In genomic region chr17:41888332-41888965, GRCh38 we compare ENCODE assay signal across 34 cellular contexts. TPM values are rescaled to one million over a fixed set of nuclear protein-coding genes. Genes with fewer than 3 reads are reported as not detected.
"Had no signal": no experiment of that assay in that cellular context is flagged by ENCODE, and none has a peak within 500 bp of the region (broad histone marks: within the 10 kb centered on the region; RNA-seq: fewer than 3 reads in every experiment).

No MANE protein-coding gene starts in this region.

- ATAC-seq: activated CD8-positive, alpha-beta T cell treated with anti-CD3 and anti-CD28 coated beads, Interleukin-2, amount 10 ng/mL, durations not matched to agents 7 days and 5 days; PC-3; Right ventricle myocardium inferior had no signal

- H3K27ac ChIP-seq: ascending aorta, cardiac muscle cell, Peyer's patch, WERI-Rb-1 had no signal

- DNase-seq: activated CD4-positive, alpha-beta T cell treated with anti-CD3 and anti-CD28 coated beads, Interleukin-2, amount 10 ng/mL, durations not matched to agents 7 days and 5 days; activated CD4-positive, alpha-beta T cell treated with anti-CD3 and anti-CD28 coated beads, Interleukin-2, amount 50 U/mL, for 48 hours; activated CD8-positive, alpha-beta T cell treated with anti-CD3 and anti-CD28 coated beads, Interleukin-2, amount 10 ng/mL, durations not matched to agents 7 days and 5 days; activated gamma-delta T cell; activated naive CD4-positive, alpha-beta T cell treated with Interleukin-2 at 50 U/mL for 16 hours; activated naive CD8-positive, alpha-beta T cell treated with anti-CD3 and anti-CD28 coated beads, Interleukin-2, amount 10 ng/mL, durations not matched to agents 7 days and 5 days; activated T-cell treated with anti-CD3 and anti-CD28 coated beads, Interleukin-2, amount 50 U/mL, for 24 hours; Karpas-422; NCI-H1048; NCI-H1105 treated with DMSO at 0.1 percent for 48 hours; NCI-H1436; NCI-H1694; NCI-H1930; NCI-H2081 treated with DMSO at 0.1 percent for 48 hours; NCI-H226; NCI-H446 treated with DMSO at 0.1 percent for 48 hours; NCI-H524 treated with DMSO at 0.1 percent for 48 hours; PC-3; Peyer's patch; RPMI8226; SIG-M5; SW 1271; T-helper 1 cell; T-helper 2 cell; T-helper 9 cell; WERI-Rb-1 had no signal

- H3K4me3 Mint-ChIP-seq: activated CD4-positive, alpha-beta T cell treated with anti-CD3 and anti-CD28 coated beads, Interleukin-2, amount 10 ng/mL, durations not matched to agents 7 days and 5 days; activated CD8-positive, alpha-beta T cell treated with anti-CD3 and anti-CD28 coated beads, Interleukin-2, amount 10 ng/mL, durations not matched to agents 7 days and 5 days; activated naive CD4-positive, alpha-beta T cell treated with anti-CD3 and anti-CD28 coated beads, Interleukin-2, amount 50 U/mL, for 24 hours; activated naive CD8-positive, alpha-beta T cell treated with anti-CD3 and anti-CD28 coated beads, Interleukin-2, amount 10 ng/mL, durations not matched to agents 7 days and 5 days; activated T-cell treated with anti-CD3 and anti-CD28 coated beads, Interleukin-2, amount 50 U/mL, for 24 hours; central memory CD8-positive, alpha-beta T cell had no signal

- H3K4me1 ChIP-seq: ascending aorta, Peyer's patch had no signal

- H3K9me3 ChIP-seq: ascending aorta, Peyer's patch had no signal

- H3K27me3 Mint-ChIP-seq: activated CD4-positive, alpha-beta T cell treated with anti-CD3 and anti-CD28 coated beads, Interleukin-2, amount 10 ng/mL, durations not matched to agents 7 days and 5 days; activated naive CD4-positive, alpha-beta T cell treated with anti-CD3 and anti-CD28 coated beads, Interleukin-2, amount 50 U/mL, for 24 hours; activated naive CD8-positive, alpha-beta T cell treated with anti-CD3 and anti-CD28 coated beads, Interleukin-2, amount 10 ng/mL, durations not matched to agents 7 days and 5 days; activated T-cell treated with anti-CD3 and anti-CD28 coated beads, Interleukin-2, amount 50 U/mL, for 24 hours; central memory CD8-positive, alpha-beta T cell had no signal

- H3K27me3 ChIP-seq: ascending aorta, cardiac muscle cell, Peyer's patch had no signal

- H3K27ac Mint-ChIP-seq: activated CD4-positive, alpha-beta T cell treated with anti-CD3 and anti-CD28 coated beads, Interleukin-2, amount 10 ng/mL, durations not matched to agents 7 days and 5 days; activated CD8-positive, alpha-beta T cell treated with anti-CD3 and anti-CD28 coated beads, Interleukin-2, amount 10 ng/mL, durations not matched to agents 7 days and 5 days; activated naive CD4-positive, alpha-beta T cell treated with anti-CD3 and anti-CD28 coated beads, Interleukin-2, amount 50 U/mL, for 24 hours; activated naive CD8-positive, alpha-beta T cell treated with anti-CD3 and anti-CD28 coated beads, Interleukin-2, amount 10 ng/mL, durations not matched to agents 7 days and 5 days; activated T-helper 2 cell treated with anti-CD3 and anti-CD28 coated beads, Interferon-gamma antibody, Interleukin-2, Interleukin-4, amounts not matched to agents 10 μg/mL and 5 μg/mL and 100 μg/mL, durations not matched to agents 14 hours and 24 hours and 36 hours had no signal

- H3K4me1 Mint-ChIP-seq: activated CD4-positive, alpha-beta T cell treated with anti-CD3 and anti-CD28 coated beads, Interleukin-2, amount 10 ng/mL, durations not matched to agents 7 days and 5 days; activated naive CD4-positive, alpha-beta T cell treated with anti-CD3 and anti-CD28 coated beads, Interleukin-2, amount 50 U/mL, for 24 hours; activated naive CD8-positive, alpha-beta T cell treated with anti-CD3 and anti-CD28 coated beads, Interleukin-2, amount 10 ng/mL, durations not matched to agents 7 days and 5 days; central memory CD8-positive, alpha-beta T cell had no signal

- H3K4me3 ChIP-seq: ascending aorta, cardiac muscle cell, Peyer's patch had no signal

- H3K9me3 Mint-ChIP-seq: activated CD4-positive, alpha-beta T cell treated with anti-CD3 and anti-CD28 coated beads, Interleukin-2, amount 10 ng/mL, durations not matched to agents 7 days and 5 days; activated naive CD4-positive, alpha-beta T cell treated with anti-CD3 and anti-CD28 coated beads, Interleukin-2, amount 50 U/mL, for 24 hours; activated naive CD8-positive, alpha-beta T cell treated with anti-CD3 and anti-CD28 coated beads, Interleukin-2, amount 10 ng/mL, durations not matched to agents 7 days and 5 days; activated T-cell treated with anti-CD3 and anti-CD28 coated beads, Interleukin-2, amount 50 U/mL, for 24 hours; activated T-helper 2 cell treated with anti-CD3 and anti-CD28 coated beads, Interferon-gamma antibody, Interleukin-2, Interleukin-4, amounts not matched to agents 10 μg/mL and 5 μg/mL and 100 μg/mL, durations not matched to agents 14 hours and 24 hours and 36 hours; central memory CD8-positive, alpha-beta T cell had no signal

RNA-seq across cellular contexts. Expression of gene ODAD4, which starts 42.0 kb away (rescaled TPM):
- total RNA-seq: ascending aorta had no signal

RNA-seq across cellular contexts. Expression of gene KLHL10, which starts 50.8 kb away (rescaled TPM):
- total RNA-seq: activated CD4-positive, alpha-beta T cell treated with anti-CD3 and anti-CD28 coated beads, Interleukin-2, amount 10 ng/mL, durations not matched to agents 7 days and 5 days; activated CD8-positive, alpha-beta T cell treated with anti-CD3 and anti-CD28 coated beads, Interleukin-2, amount 10 ng/mL, durations not matched to agents 7 days and 5 days; activated naive CD8-positive, alpha-beta T cell treated with anti-CD3 and anti-CD28 coated beads, Interleukin-2, amount 10 ng/mL, durations not matched to agents 7 days and 5 days; ascending aorta; MCF 10A; PC-3; Peyer's patch; Right ventricle myocardium inferior; SK-MEL-5 had no signal
- polyA plus RNA-seq: cardiac muscle cell had no signal
